36 cellular contexts compared by ENCODE assay signal in genomic region chr15:34865531-34865930, GRCh38.
"Had no signal": no experiment of that assay in that cellular context is flagged by ENCODE, and none has a peak within 500 bp of the region (broad histone marks: within the 10 kb centered on the region; RNA-seq: fewer than 3 reads in every experiment).

No MANE protein-coding gene starts in this region.

- H3K27me3 ChIP-seq: adrenal gland, cardiac muscle cell had no signal

- FAIRE-seq: bronchial epithelial cell, TTC549 had no signal

- H3K27ac Mint-ChIP-seq: activated B cell treated with CpG ODN at 0.5 μM for 24 hours; activated CD4-positive, alpha-beta memory T cell treated with anti-CD3 and anti-CD28 coated beads for 36 hours; activated CD4-positive, alpha-beta T cell treated with anti-CD3 and anti-CD28 coated beads, Interleukin-2, amount 10 ng/mL, durations not matched to agents 24 days and 14 days; activated CD8-positive, alpha-beta T cell treated with anti-CD3 and anti-CD28 coated beads for 36 hours; activated naive CD4-positive, alpha-beta T cell treated with anti-CD3 and anti-CD28 coated beads for 36 hours; activated naive CD4-positive, alpha-beta T cell treated with anti-CD3 and anti-CD28 coated beads, Interleukin-2, amount 50 U/mL, for 72 hours; activated naive CD8-positive, alpha-beta T cell treated with anti-CD3 and anti-CD28 coated beads for 36 hours; activated T-cell treated with anti-CD3 and anti-CD28 coated beads, Interleukin-2, amount 50 U/mL, for 72 hours; activated T-helper 1 cell treated with anti-CD3 and anti-CD28 coated beads, Interleukin-12 subunit alpha, Interleukin-12 subunit beta, Interleukin-2, Interleukin-4 antibody, amounts not matched to agents 30 ng/mL and 10 ng/mL and 1 ng/mL, durations not matched to agents 14 hours and 24 hours and 36 hours; activated T-helper 17 cell treated with anti-CD3 and anti-CD28 coated beads, Interleukin-2, amount 50 U/mL, for 72 hours; T-cell; T-helper 2 cell treated with Interferon-gamma antibody and Interleukin-4, amounts not matched to agents 5 μg/mL and 100 μg/mL, for 36 hours had no signal

- H3K9me3 Mint-ChIP-seq: activated CD4-positive, alpha-beta memory T cell treated with anti-CD3 and anti-CD28 coated beads for 36 hours; activated CD4-positive, alpha-beta T cell treated with anti-CD3 and anti-CD28 coated beads, Interleukin-2, amount 10 ng/mL, durations not matched to agents 24 days and 14 days; activated naive CD4-positive, alpha-beta T cell treated with anti-CD3 and anti-CD28 coated beads, Interleukin-2, amount 50 U/mL, for 72 hours; activated T-cell treated with anti-CD3 and anti-CD28 coated beads, Interleukin-2, amount 50 U/mL, for 72 hours; central memory CD8-positive, alpha-beta T cell; T-cell had no signal

- H3K4me3 Mint-ChIP-seq: activated B cell treated with CpG ODN at 0.5 μM for 24 hours; activated CD4-positive, alpha-beta memory T cell treated with anti-CD3 and anti-CD28 coated beads for 36 hours; activated CD4-positive, alpha-beta T cell treated with anti-CD3 and anti-CD28 coated beads, Interleukin-2, amount 10 ng/mL, durations not matched to agents 24 days and 14 days; activated CD8-positive, alpha-beta T cell treated with anti-CD3 and anti-CD28 coated beads for 36 hours; activated naive CD4-positive, alpha-beta T cell treated with anti-CD3 and anti-CD28 coated beads for 36 hours; activated naive CD8-positive, alpha-beta T cell treated with anti-CD3 and anti-CD28 coated beads for 36 hours; activated T-cell treated with anti-CD3 and anti-CD28 coated beads, Interleukin-2, amount 50 U/mL, for 4 hours; activated T-cell treated with anti-CD3 and anti-CD28 coated beads, Interleukin-2, amount 50 U/mL, for 72 hours; activated T-helper 1 cell treated with anti-CD3 and anti-CD28 coated beads, Interleukin-12 subunit alpha, Interleukin-12 subunit beta, Interleukin-2, Interleukin-4 antibody, amounts not matched to agents 30 ng/mL and 10 ng/mL and 1 ng/mL, durations not matched to agents 14 hours and 24 hours and 36 hours; activated T-helper 17 cell treated with anti-CD3 and anti-CD28 coated beads, Interleukin-2, amount 50 U/mL, for 72 hours; brain; central memory CD8-positive, alpha-beta T cell; T-cell; T-helper 2 cell treated with Interferon-gamma antibody and Interleukin-4, amounts not matched to agents 5 μg/mL and 100 μg/mL, for 36 hours had no signal

- H3K9me3 ChIP-seq: adrenal gland had no signal

- H3K27me3 Mint-ChIP-seq: activated B cell treated with CpG ODN at 0.5 μM for 24 hours; activated CD4-positive, alpha-beta memory T cell treated with anti-CD3 and anti-CD28 coated beads for 36 hours; activated CD4-positive, alpha-beta T cell treated with anti-CD3 and anti-CD28 coated beads, Interleukin-2, amount 10 ng/mL, durations not matched to agents 24 days and 14 days; activated CD8-positive, alpha-beta T cell treated with anti-CD3 and anti-CD28 coated beads for 36 hours; activated naive CD8-positive, alpha-beta T cell treated with anti-CD3 and anti-CD28 coated beads for 36 hours; activated T-helper 17 cell treated with anti-CD3 and anti-CD28 coated beads, Interleukin-2, amount 50 U/mL, for 72 hours; brain; central memory CD8-positive, alpha-beta T cell; T-cell had no signal

- H3K4me3 ChIP-seq: adrenal gland, cardiac muscle cell had no signal

- DNase-seq: activated B cell treated with CpG ODN at 0.5 μM for 24 hours; activated CD4-positive, alpha-beta memory T cell treated with anti-CD3 and anti-CD28 coated beads for 36 hours; activated CD4-positive, alpha-beta T cell treated with anti-CD3 and anti-CD28 coated beads for 4 hours; activated CD4-positive, alpha-beta T cell treated with anti-CD3 and anti-CD28 coated beads, Interleukin-2, amount 10 ng/mL, durations not matched to agents 24 days and 14 days; activated CD4-positive, alpha-beta T cell treated with anti-CD3 and anti-CD28 coated beads, Interleukin-2, amount 50 U/mL, for 1 hour; activated CD4-positive, alpha-beta T cell treated with anti-CD3 and anti-CD28 coated beads, Interleukin-2, amount 50 U/mL, for 4 hours; activated CD4-positive, CD25-positive, alpha-beta regulatory T cell treated with anti-CD3 and anti-CD28 coated beads, Interleukin-2, amount 50 U/mL, for 72 hours; activated CD8-positive, alpha-beta memory T cell treated with anti-CD3 and anti-CD28 coated beads, Interleukin-2, amount 50 U/mL, for 4 hours; activated CD8-positive, alpha-beta T cell treated with anti-CD3 and anti-CD28 coated beads for 36 hours; activated effector memory CD4-positive, alpha-beta T cell treated with anti-CD3 and anti-CD28 coated beads, Interleukin-2, amount 50 U/mL, for 16 hours; activated gamma-delta T cell treated with Interleukin-2 at 50 U/mL for 16 hours; activated naive CD4-positive, alpha-beta T cell; activated naive CD4-positive, alpha-beta T cell treated with anti-CD3 and anti-CD28 coated beads for 36 hours; activated naive CD4-positive, alpha-beta T cell treated with anti-CD3 and anti-CD28 coated beads, Interleukin-2, amount 50 U/mL, for 16 hours; activated naive CD8-positive, alpha-beta T cell treated with anti-CD3 and anti-CD28 coated beads for 36 hours; activated T-cell treated with anti-CD3 and anti-CD28 coated beads for 4 hours; activated T-cell treated with anti-CD3 and anti-CD28 coated beads, Interleukin-2, amount 50 U/mL, for 1 hour; activated T-cell treated with anti-CD3 and anti-CD28 coated beads, Interleukin-2, amount 50 U/mL, for 4 hours; activated T-cell treated with anti-CD3 and anti-CD28 coated beads, Interleukin-2, amount 50 U/mL, for 72 hours; adrenal gland; amniotic stem cell; aorta; cerebellar nuclear complex; T-cell; T-helper 2 cell; T-helper 9 cell had no signal

- H3K4me1 Mint-ChIP-seq: activated B cell treated with CpG ODN at 0.5 μM for 24 hours; activated CD4-positive, alpha-beta T cell treated with anti-CD3 and anti-CD28 coated beads, Interleukin-2, amount 10 ng/mL, durations not matched to agents 24 days and 14 days; activated naive CD8-positive, alpha-beta T cell treated with anti-CD3 and anti-CD28 coated beads for 36 hours; activated T-helper 17 cell treated with anti-CD3 and anti-CD28 coated beads, Interleukin-2, amount 50 U/mL, for 72 hours; brain; central memory CD8-positive, alpha-beta T cell; T-cell had no signal

- ATAC-seq: activated CD8-positive, alpha-beta T cell treated with anti-CD3 and anti-CD28 coated beads for 36 hours; activated naive CD4-positive, alpha-beta T cell treated with anti-CD3 and anti-CD28 coated beads, Interleukin-2, amount 50 U/mL, for 72 hours; activated T-cell treated with anti-CD3 and anti-CD28 coated beads, Interleukin-2, amount 50 U/mL, for 4 hours; activated T-cell treated with anti-CD3 and anti-CD28 coated beads, Interleukin-2, amount 50 U/mL, for 72 hours; activated T-helper 17 cell treated with anti-CD3 and anti-CD28 coated beads, Interleukin-2, amount 50 U/mL, for 72 hours; T-cell had no signal

- H3K27ac ChIP-seq: adrenal gland, cardiac muscle cell, VCaP had no signal
